Comparison of ENCODE assay signal across 9 cellular contexts in the genomic region with DNA sequence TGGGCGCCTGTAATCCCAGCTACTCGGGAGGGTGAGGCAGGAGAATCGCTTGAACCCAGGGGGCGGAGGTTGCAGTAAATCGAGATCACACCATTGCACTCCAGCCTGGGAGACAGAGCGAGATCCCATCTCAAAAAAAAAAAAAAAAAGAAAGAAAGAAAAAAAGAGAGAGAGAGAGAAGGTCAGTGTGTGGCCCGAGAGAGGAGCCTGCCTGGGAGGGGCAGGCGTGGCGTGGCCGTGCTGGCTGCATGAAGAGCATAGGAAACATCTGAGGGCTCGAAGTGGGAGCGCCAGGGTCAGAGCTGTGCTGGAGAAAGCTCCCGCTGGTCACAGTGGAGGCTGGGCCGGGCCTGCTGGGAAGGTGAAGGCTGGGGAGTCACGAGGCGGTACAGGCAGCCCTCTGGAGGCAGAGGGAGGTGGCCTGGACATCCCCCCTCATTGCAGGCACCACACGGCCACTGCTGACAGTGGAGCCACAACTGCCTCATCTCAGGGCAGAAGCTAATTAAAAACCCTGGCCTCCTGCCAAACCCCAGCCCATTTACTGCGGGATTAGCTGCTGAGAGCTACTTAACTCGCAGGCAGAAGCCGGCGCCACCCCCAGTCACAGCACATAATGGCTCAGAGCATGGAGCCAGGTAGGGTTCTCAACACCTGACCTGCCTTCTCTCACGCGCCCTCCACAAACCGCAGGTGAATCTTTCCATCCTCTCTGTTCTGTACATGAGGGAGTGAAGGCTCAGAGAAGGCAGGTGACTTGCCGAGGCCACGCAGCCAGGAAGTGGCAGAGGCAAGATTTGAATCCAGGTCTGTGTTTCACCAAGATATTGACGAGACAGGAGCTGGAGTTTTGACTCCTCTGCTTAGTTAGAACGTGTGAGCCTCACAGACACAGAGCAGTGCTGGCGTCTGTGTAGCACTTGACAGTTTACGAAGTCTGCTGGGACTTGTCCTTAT. TPM values are rescaled to one million over a fixed set of nuclear protein-coding genes. Genes with fewer than 3 reads are reported as not detected.
A peak's percentile ranks its signal among the peaks of the same experiment; 100 is the strongest.
DNase-seq lines count a peak whose midpoint lies in the region; TF ChIP-seq lines count a peak whose summit lies in the region.
"Had no signal": no experiment of that assay in that cellular context is flagged by ENCODE, and none has a peak within 500 bp of the region (broad histone marks: within the 10 kb centered on the region; RNA-seq: fewer than 3 reads in every experiment).

No MANE protein-coding gene starts in this region.

- H3K4me1 Mint-ChIP-seq in dendritic cell treated with granulocyte-macrophage colony-stimulating factor and Interleukin-4, amounts not matched to agents 40 ng/mL and 50 ng/mL, for 4 days (ENCODE audit: low read depth): peaks cover 55% of the 10 kb centered on the region

- H3F3A ChIP-seq in smooth muscle cell (ENCODE audit: low read depth): no peaks in the 10 kb centered on the region

- H3K36me3 ChIP-seq in smooth muscle cell (ENCODE audit: low read depth): no peaks in the 10 kb centered on the region

- H2AFZ ChIP-seq in smooth muscle cell (ENCODE audit: low read depth): no peak overlapping the region

- H3K27ac Mint-ChIP-seq in dendritic cell treated with granulocyte-macrophage colony-stimulating factor and Interleukin-4, amounts not matched to agents 40 ng/mL and 50 ng/mL, for 4 days: peak overlapping the region; percentile 54
- H3K27ac Mint-ChIP-seq: activated naive CD4-positive, alpha-beta T cell treated with anti-CD3 and anti-CD28 coated beads, Interleukin-2, amount 50 U/mL, for 24 hours had no signal

- H3K79me2 ChIP-seq in smooth muscle cell (ENCODE audit: low read depth): no peaks in the 10 kb centered on the region

- intact Hi-C loops in dendritic cell treated with granulocyte-macrophage colony-stimulating factor and Interleukin-4, amounts not matched to agents 40 ng/mL and 50 ng/mL, for 4 days (cut with micrococcal nuclease): no loop called here

- peak overlapping the region; percentile 8 for H3K4me2 ChIP-seq in smooth muscle cell

- H3K27me3 Mint-ChIP-seq in dendritic cell treated with granulocyte-macrophage colony-stimulating factor and Interleukin-4, amounts not matched to agents 40 ng/mL and 50 ng/mL, for 4 days: peaks cover 24% of the 10 kb centered on the region
- H3K27me3 Mint-ChIP-seq: activated naive CD4-positive, alpha-beta T cell treated with anti-CD3 and anti-CD28 coated beads, Interleukin-2, amount 50 U/mL, for 24 hours had no signal

- peaks cover 61% of the 10 kb centered on the region for H3K36me3 Mint-ChIP-seq in dendritic cell treated with granulocyte-macrophage colony-stimulating factor and Interleukin-4, amounts not matched to agents 40 ng/mL and 50 ng/mL, for 4 days (ENCODE audit: low read depth)
- H3K36me3 Mint-ChIP-seq: activated naive CD4-positive, alpha-beta T cell treated with anti-CD3 and anti-CD28 coated beads, Interleukin-2, amount 50 U/mL, for 24 hours had no signal

- WGBS in smooth muscle cell (ENCODE audit: low lambda C conversion rate): 60% methylated on average over 30 of the region's 30 CpGs

- no peak overlapping the region for H3K4me3 ChIP-seq in smooth muscle cell

- no peaks in the 10 kb centered on the region for H3K27me3 ChIP-seq in smooth muscle cell (ENCODE audit: low read depth)

- TF ChIP-seq CTCF in smooth muscle cell (IDR thresholded peaks at IDR 0.05; ENCODE audit: borderline replicate concordance, insufficient read depth, poor library complexity, severe bottlenecking): no peak

- no peaks in the 10 kb centered on the region for H3K9me3 ChIP-seq in smooth muscle cell (replicated peaks; ENCODE audit: low read depth)

- in situ Hi-C loops in KBM-7 (cut with MboI; ENCODE audit: low pct_unique_long_range_greater_than_20kb, low sequenced_read_pairs): no loop called here

- H3K9me3 Mint-ChIP-seq in dendritic cell treated with granulocyte-macrophage colony-stimulating factor and Interleukin-4, amounts not matched to agents 40 ng/mL and 50 ng/mL, for 4 days: no peaks in the 10 kb centered on the region
- H3K9me3 Mint-ChIP-seq: activated naive CD4-positive, alpha-beta T cell treated with anti-CD3 and anti-CD28 coated beads, Interleukin-2, amount 50 U/mL, for 24 hours had no signal

- no peak overlapping the region for H3K4me3 Mint-ChIP-seq in dendritic cell treated with granulocyte-macrophage colony-stimulating factor and Interleukin-4, amounts not matched to agents 40 ng/mL and 50 ng/mL, for 4 days
- H3K4me3 Mint-ChIP-seq: activated naive CD4-positive, alpha-beta T cell treated with anti-CD3 and anti-CD28 coated beads, Interleukin-2, amount 50 U/mL, for 24 hours had no signal

- H3K4me1 ChIP-seq in smooth muscle cell (ENCODE audit: low read depth): peaks cover 8% of the 10 kb centered on the region

- H3K9ac ChIP-seq in smooth muscle cell (ENCODE audit: low read depth): no peak overlapping the region

- H3K27ac ChIP-seq in smooth muscle cell (ENCODE audit: low read depth): no peak overlapping the region

- DNase-seq in KBM-7 (peak; percentile 79), NCI-H446 (lab: John Stamatoyannopoulos, UW) (peak; percentile 19 to 50), smooth muscle cell (lab: John Stamatoyannopoulos, UW; ENCODE audit: unreplicated experiment) (peak; percentile 49), germinal center (ENCODE audit: low spot score) (no peak), SW 1271 (lab: John Stamatoyannopoulos, UW) (no peak)
- no peak for DNase-seq in activated effector memory CD4-positive, alpha-beta T cell treated with Interleukin-2 at 50 U/mL for 16 hours
- no peak for DNase-seq in stimulated activated CD4-positive, alpha-beta T cell treated with anti-CD3 and anti-CD28 coated beads, Interleukin-4, amount 100 ng/mL, for 4 hours

- no peaks in the 10 kb centered on the region for H4K20me1 ChIP-seq in smooth muscle cell (ENCODE audit: low read depth)

RNA-seq across cellular contexts. Expression of gene NFAM1, which starts 32.6 kb away (rescaled TPM):
- total RNA-seq in smooth muscle cell: not detected in 2 replicates
- polyA plus RNA-seq in smooth muscle cell: not detected in 2 replicates

Comparison
In these comparisons a context has a peak if more than half of its experiments do, and no peak if none do; other contexts are left out.
1. DNase-seq: peak in KBM-7 (single experiment), NCI-H446 (2 of 2) and smooth muscle cell (single experiment); none in germinal center (single experiment), activated effector memory CD4-positive, alpha-beta T cell treated with Interleukin-2 at 50 U/mL for 16 hours (single experiment), SW 1271 (0 of 2) and stimulated activated CD4-positive, alpha-beta T cell treated with anti-CD3 and anti-CD28 coated beads, Interleukin-4, amount 100 ng/mL, for 4 hours (0 of 2).